ENCODE assay signal across 1 cellular context in genomic region chrX:153968754-153969124, GRCh38.
TF ChIP-seq lines count a peak whose summit lies in the region.

No MANE protein-coding gene starts in this region.

TF ChIP-seq in H1, 55 proteins besides CTCF, POLR2A, EP300 and RAD21:
- TF ChIP-seq SP4 (IDR thresholded peaks at IDR 0.05; ENCODE audit: low read length) (no peak), SP1 (IDR thresholded peaks at IDR 0.05; ENCODE audit: low read depth, low read length) (no peak), SIX5 (IDR thresholded peaks at IDR 0.05; ENCODE audit: low read depth, low read length) (no peak), SAP30 (IDR thresholded peaks at IDR 0.05; ENCODE audit: insufficient read depth, insufficient replicate concordance, low read length) (no peak), CHD2 (IDR thresholded peaks at IDR 0.05; ENCODE audit: low read length) (no peak), CEBPB (IDR thresholded peaks at IDR 0.05; ENCODE audit: low read depth, low read length) (no peak), NANOG (IDR thresholded peaks at IDR 0.05; ENCODE audit: insufficient read depth, low read depth, low read length, poor library complexity, severe bottlenecking) (no peak), PHF8 (conservative IDR thresholded peaks at IDR 0.05; ENCODE audit: low read depth, low read length) (no peak), CHD1 (IDR thresholded peaks at IDR 0.05; ENCODE audit: low read depth, low read length) (no peak), SRF (IDR thresholded peaks at IDR 0.05; ENCODE audit: low read depth, low read length) (no peak), HDAC2 (IDR thresholded peaks at IDR 0.05; ENCODE audit: borderline replicate concordance in 1 of 2, low read depth in 2 of 2, low read length in 2 of 2) (no peak), ASH2L (IDR thresholded peaks at IDR 0.05; ENCODE audit: low read length) (no peak), HDAC6 (IDR thresholded peaks at IDR 0.05; ENCODE audit: low read depth, low read length) (no peak), SIRT6 (IDR thresholded peaks at IDR 0.05; ENCODE audit: low read length) (no peak), CBX8 (IDR thresholded peaks at IDR 0.05; ENCODE audit: borderline replicate concordance, low read depth, low read length) (no peak)
- TF ChIP-seq, protein P1, sequence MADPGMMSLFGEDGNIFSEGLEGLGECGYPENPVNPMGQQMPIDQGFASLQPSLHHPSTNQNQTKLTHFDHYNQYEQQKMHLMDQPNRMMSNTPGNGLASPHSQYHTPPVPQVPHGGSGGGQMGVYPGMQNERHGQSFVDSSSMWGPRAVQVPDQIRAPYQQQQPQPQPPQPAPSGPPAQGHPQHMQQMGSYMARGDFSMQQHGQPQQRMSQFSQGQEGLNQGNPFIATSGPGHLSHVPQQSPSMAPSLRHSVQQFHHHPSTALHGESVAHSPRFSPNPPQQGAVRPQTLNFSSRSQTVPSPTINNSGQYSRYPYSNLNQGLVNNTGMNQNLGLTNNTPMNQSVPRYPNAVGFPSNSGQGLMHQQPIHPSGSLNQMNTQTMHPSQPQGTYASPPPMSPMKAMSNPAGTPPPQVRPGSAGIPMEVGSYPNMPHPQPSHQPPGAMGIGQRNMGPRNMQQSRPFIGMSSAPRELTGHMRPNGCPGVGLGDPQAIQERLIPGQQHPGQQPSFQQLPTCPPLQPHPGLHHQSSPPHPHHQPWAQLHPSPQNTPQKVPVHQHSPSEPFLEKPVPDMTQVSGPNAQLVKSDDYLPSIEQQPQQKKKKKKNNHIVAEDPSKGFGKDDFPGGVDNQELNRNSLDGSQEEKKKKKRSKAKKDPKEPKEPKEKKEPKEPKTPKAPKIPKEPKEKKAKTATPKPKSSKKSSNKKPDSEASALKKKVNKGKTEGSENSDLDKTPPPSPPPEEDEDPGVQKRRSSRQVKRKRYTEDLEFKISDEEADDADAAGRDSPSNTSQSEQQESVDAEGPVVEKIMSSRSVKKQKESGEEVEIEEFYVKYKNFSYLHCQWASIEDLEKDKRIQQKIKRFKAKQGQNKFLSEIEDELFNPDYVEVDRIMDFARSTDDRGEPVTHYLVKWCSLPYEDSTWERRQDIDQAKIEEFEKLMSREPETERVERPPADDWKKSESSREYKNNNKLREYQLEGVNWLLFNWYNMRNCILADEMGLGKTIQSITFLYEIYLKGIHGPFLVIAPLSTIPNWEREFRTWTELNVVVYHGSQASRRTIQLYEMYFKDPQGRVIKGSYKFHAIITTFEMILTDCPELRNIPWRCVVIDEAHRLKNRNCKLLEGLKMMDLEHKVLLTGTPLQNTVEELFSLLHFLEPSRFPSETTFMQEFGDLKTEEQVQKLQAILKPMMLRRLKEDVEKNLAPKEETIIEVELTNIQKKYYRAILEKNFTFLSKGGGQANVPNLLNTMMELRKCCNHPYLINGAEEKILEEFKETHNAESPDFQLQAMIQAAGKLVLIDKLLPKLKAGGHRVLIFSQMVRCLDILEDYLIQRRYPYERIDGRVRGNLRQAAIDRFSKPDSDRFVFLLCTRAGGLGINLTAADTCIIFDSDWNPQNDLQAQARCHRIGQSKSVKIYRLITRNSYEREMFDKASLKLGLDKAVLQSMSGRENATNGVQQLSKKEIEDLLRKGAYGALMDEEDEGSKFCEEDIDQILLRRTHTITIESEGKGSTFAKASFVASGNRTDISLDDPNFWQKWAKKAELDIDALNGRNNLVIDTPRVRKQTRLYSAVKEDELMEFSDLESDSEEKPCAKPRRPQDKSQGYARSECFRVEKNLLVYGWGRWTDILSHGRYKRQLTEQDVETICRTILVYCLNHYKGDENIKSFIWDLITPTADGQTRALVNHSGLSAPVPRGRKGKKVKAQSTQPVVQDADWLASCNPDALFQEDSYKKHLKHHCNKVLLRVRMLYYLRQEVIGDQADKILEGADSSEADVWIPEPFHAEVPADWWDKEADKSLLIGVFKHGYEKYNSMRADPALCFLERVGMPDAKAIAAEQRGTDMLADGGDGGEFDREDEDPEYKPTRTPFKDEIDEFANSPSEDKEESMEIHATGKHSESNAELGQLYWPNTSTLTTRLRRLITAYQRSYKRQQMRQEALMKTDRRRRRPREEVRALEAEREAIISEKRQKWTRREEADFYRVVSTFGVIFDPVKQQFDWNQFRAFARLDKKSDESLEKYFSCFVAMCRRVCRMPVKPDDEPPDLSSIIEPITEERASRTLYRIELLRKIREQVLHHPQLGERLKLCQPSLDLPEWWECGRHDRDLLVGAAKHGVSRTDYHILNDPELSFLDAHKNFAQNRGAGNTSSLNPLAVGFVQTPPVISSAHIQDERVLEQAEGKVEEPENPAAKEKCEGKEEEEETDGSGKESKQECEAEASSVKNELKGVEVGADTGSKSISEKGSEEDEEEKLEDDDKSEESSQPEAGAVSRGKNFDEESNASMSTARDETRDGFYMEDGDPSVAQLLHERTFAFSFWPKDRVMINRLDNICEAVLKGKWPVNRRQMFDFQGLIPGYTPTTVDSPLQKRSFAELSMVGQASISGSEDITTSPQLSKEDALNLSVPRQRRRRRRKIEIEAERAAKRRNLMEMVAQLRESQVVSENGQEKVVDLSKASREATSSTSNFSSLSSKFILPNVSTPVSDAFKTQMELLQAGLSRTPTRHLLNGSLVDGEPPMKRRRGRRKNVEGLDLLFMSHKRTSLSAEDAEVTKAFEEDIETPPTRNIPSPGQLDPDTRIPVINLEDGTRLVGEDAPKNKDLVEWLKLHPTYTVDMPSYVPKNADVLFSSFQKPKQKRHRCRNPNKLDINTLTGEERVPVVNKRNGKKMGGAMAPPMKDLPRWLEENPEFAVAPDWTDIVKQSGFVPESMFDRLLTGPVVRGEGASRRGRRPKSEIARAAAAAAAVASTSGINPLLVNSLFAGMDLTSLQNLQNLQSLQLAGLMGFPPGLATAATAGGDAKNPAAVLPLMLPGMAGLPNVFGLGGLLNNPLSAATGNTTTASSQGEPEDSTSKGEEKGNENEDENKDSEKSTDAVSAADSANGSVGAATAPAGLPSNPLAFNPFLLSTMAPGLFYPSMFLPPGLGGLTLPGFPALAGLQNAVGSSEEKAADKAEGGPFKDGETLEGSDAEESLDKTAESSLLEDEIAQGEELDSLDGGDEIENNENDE (IDR thresholded peaks at IDR 0.05; ENCODE audit: insufficient replicate concordance, low read length) = no peak
TF ChIP-seq in H1: peak in this region for 0.
